18 cellular contexts compared by ENCODE assay signal in the genomic region with DNA sequence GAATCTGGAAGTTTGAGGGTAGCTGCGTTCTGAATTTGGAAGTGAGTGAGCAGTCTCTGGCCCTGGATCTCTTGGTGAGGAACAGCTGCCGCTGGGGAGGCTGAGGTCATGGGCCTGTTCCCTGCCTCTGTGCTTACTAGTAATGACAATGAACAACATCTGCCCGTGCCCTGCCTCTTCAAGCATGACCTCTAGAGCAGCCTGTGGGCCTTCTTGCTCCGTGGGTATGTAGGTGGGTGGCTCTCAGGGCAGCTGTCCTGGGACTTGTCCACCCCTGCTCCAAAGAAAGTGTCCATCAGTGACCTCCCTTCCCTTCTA.
DNase-seq lines count a peak whose midpoint lies in the region; ATAC-seq and TF ChIP-seq lines count a peak whose summit lies in the region.
"Had no signal": no experiment of that assay in that cellular context is flagged by ENCODE, and none has a peak within 500 bp of the region (broad histone marks: within the 10 kb centered on the region; RNA-seq: fewer than 3 reads in every experiment).

No MANE protein-coding gene starts in this region.

- no peak overlapping the region for H3K4me2 ChIP-seq in GM23248 (ENCODE audit: unreplicated experiment)
- H3K4me2 ChIP-seq: hepatocyte had no signal

- TF ChIP-seq CTCF in chondrocyte (IDR thresholded peaks at IDR 0.05) (no peak), right atrium auricular region (IDR thresholded peaks at IDR 0.05) (no peak)

- H3K36me3 Mint-ChIP-seq in chondrocyte (ENCODE audit: low read depth): no peaks in the 10 kb centered on the region
- H3K36me3 Mint-ChIP-seq: activated naive CD8-positive, alpha-beta T cell had no signal

- H4K20me1 ChIP-seq in GM23248 (ENCODE audit: insufficient read depth): no peaks in the 10 kb centered on the region

- peak overlapping the region; percentile 9 for H3K27ac Mint-ChIP-seq in chondrocyte (ENCODE audit: unreplicated experiment)
- H3K27ac Mint-ChIP-seq: activated naive CD8-positive, alpha-beta T cell; endodermal cell had no signal

- peak; percentile 70 for ATAC-seq in sciatic nerve
- ATAC-seq in GM19328 (IDR thresholded peaks at IDR 0.05; ENCODE audit: unreplicated experiment): no peak
- ATAC-seq in HG03045 (IDR thresholded peaks at IDR 0.05; ENCODE audit: unreplicated experiment): no peak
- ATAC-seq: activated CD4-positive, CD25-positive, alpha-beta regulatory T cell treated with anti-CD3 and anti-CD28 coated beads, Interleukin-2, amount 50 U/mL, for 24 hours had no signal

- no peak overlapping the region for H3K9ac ChIP-seq in GM23248

- in situ Hi-C loops in GM23248 (cut with MboI): no loop called here

- H2AFZ ChIP-seq in GM23248: no peak overlapping the region
- H2AFZ ChIP-seq: hepatocyte had no signal

- H3K4me1 Mint-ChIP-seq in chondrocyte (ENCODE audit: low read depth): peaks cover 46% of the 10 kb centered on the region

- H3K9me3 Mint-ChIP-seq in chondrocyte (ENCODE audit: low read depth): peaks cover 3% of the 10 kb centered on the region

- peaks cover 5% of the 10 kb centered on the region; the same call in 1 of the 2 replicates for H3F3A ChIP-seq in GM23248 (ENCODE audit: insufficient read depth)

- H3K27me3 ChIP-seq in GM23248 (replicated peaks; ENCODE audit: insufficient read depth): no peaks in the 10 kb centered on the region; the same call in 1 of the 2 replicates
- no peaks in the 10 kb centered on the region for H3K27me3 ChIP-seq in right atrium auricular region
- no peaks in the 10 kb centered on the region for H3K27me3 ChIP-seq in H7 (ENCODE audit: control insufficient read depth, insufficient read depth, low read length)
- H3K27me3 ChIP-seq: hepatocyte had no signal

- H3K9me3 ChIP-seq in GM23248 (ENCODE audit: low read depth) (no peaks in the 10 kb centered on the region), right atrium auricular region (no peaks in the 10 kb centered on the region)

- WGBS in GM23248 (ENCODE audit: low coverage in 1 of 2, low lambda C conversion rate in 2 of 2, missing lambda C conversion rate in 2 of 2), 2 experiments: 36 to 40% methylated on average over 3 to 4 of the region's 4 CpGs

- H3K4me3 ChIP-seq in GM23248 (no peak overlapping the region), right atrium auricular region (no peak overlapping the region), H7 (ENCODE audit: insufficient read depth, low read depth, low read length) (no peak overlapping the region)
- H3K4me3 ChIP-seq: hepatocyte had no signal

- H3K79me2 ChIP-seq in GM23248 (ENCODE audit: insufficient read depth): no peaks in the 10 kb centered on the region
- H3K79me2 ChIP-seq: hepatocyte had no signal

- intact Hi-C loops in sciatic nerve (cut with DNase I): no loop called here

- H3K36me3 ChIP-seq in GM23248 (ENCODE audit: low read depth): no peaks in the 10 kb centered on the region
- no peaks in the 10 kb centered on the region for H3K36me3 ChIP-seq in right atrium auricular region
- H3K36me3 ChIP-seq in H7 (replicated peaks; ENCODE audit: control insufficient read depth, insufficient read depth, low read length): no peaks in the 10 kb centered on the region

- H3K4me3 Mint-ChIP-seq in chondrocyte (ENCODE audit: unreplicated experiment): no peak overlapping the region
- H3K4me3 Mint-ChIP-seq: activated naive CD8-positive, alpha-beta T cell; endodermal cell; neural crest cell had no signal

- H3K27ac ChIP-seq in GM23248 (no peak overlapping the region), right atrium auricular region (peak overlapping the region; percentile 38 to 66)
- H3K27ac ChIP-seq: hepatocyte had no signal

- H3K9me2 ChIP-seq in GM23248 (ENCODE audit: insufficient read depth): no peaks in the 10 kb centered on the region

- peaks cover 9% of the 10 kb centered on the region for H3K27me3 Mint-ChIP-seq in chondrocyte (ENCODE audit: low read depth)

- H3K4me1 ChIP-seq in GM23248 (ENCODE audit: insufficient read depth) (peaks cover 18% of the 10 kb centered on the region), right atrium auricular region (peaks cover 0 to 30% of the 10 kb centered on the region in 2 donors)

- DNase-seq in GM23248: peak; percentile 48
- DNase-seq in chondrocyte (ENCODE audit: low spot score): no peak
- DNase-seq in right atrium auricular region (ENCODE audit: low spot score): no peak
- no peak for DNase-seq in sciatic nerve (ENCODE audit: low spot score)
- no peak for DNase-seq in AG08396 (ENCODE audit: low spot score)
- DNase-seq in H7: no peak
- DNase-seq: C1 segment of cervical spinal cord, Calu3, endodermal cell, NCI-H1436, NCI-H526, SW 1271 had no signal
